Comparison of ENCODE assay signal across 8 cellular contexts in genomic region chr17:29116652-29117439, GRCh38.
DNase-seq lines count a peak whose midpoint lies in the region; ATAC-seq, FAIRE-seq and TF ChIP-seq lines count a peak whose summit lies in the region.

No MANE protein-coding gene starts in this region.

- peaks cover 52% of the 10 kb centered on the region for H3K36me3 Mint-ChIP-seq in stimulated activated memory B cell treated with anti-CD40 and anti-IgM and Interleukin-4, amounts not matched to agents 10 μg/mL and 1 μg/mL and 100 μg/mL, for 72 hours

- H3K79me2 ChIP-seq in GM23248 (ENCODE audit: insufficient read depth) = no peaks in the 10 kb centered on the region
- no peaks in the 10 kb centered on the region for H3K79me2 ChIP-seq in H1 (ENCODE audit: control insufficient read depth in 1 of 2, insufficient read depth in 2 of 2, low read length in 2 of 2)

- H3K23me2 ChIP-seq in H1 (ENCODE audit: low read depth, low read length) = no peaks in the 10 kb centered on the region

- no peaks in the 10 kb centered on the region for H3F3A ChIP-seq in GM23248 (ENCODE audit: insufficient read depth)

- H3K4me1 ChIP-seq in GM23248 (ENCODE audit: insufficient read depth) (no peaks in the 10 kb centered on the region), H1 (replicated peaks in 1 of 4; ENCODE audit: control insufficient read depth in 3 of 4, insufficient read depth in 4 of 4, low read length in 3 of 4) (peaks cover 0 to 11% (median 8%) of the 10 kb centered on the region in 4 experiments; a peak in 6 of 7 replicates)

- H3K9ac ChIP-seq in GM23248 (no peak overlapping the region), H1 (replicated peaks in 1 of 4; ENCODE audit: extremely low read depth in 1 of 4, low read depth in 3 of 4, low read length in 3 of 4) (no peak overlapping the region)

- no peak overlapping the region for H3K27ac Mint-ChIP-seq in stimulated activated memory B cell treated with anti-CD40 and anti-IgM and Interleukin-4, amounts not matched to agents 10 μg/mL and 1 μg/mL and 100 μg/mL, for 72 hours

- H3K9me2 ChIP-seq in GM23248 (ENCODE audit: insufficient read depth) = no peaks in the 10 kb centered on the region

- DNase-seq in AG10803 (ENCODE audit: low read depth) = peak; percentile 53
- peak; percentile 71 for DNase-seq in GM23248
- DNase-seq in NOMO-1 (lab: John Stamatoyannopoulos, UW; ENCODE audit: unreplicated experiment in 2 of 2) = peak; percentile 11 to 41
- DNase-seq in activated CD8-positive, alpha-beta memory T cell treated with anti-CD3 and anti-CD28 coated beads for 48 hours (ENCODE audit: low read depth in 2 of 3, low spot score in 2 of 3) = peak; percentile 36 to 80 (median 59)
- DNase-seq in H1 (ENCODE audit: low read depth in 1 of 2, low spot score in 2 of 2) = peak; percentile 57 to 97
- DNase-seq in mesenteric fat pad (ENCODE audit: low spot score) = peak; percentile 92
- DNase-seq in stimulated activated CD8-positive, alpha-beta memory T cell treated with anti-CD3 and anti-CD28 coated beads, Interleukin-4, amount 100 ng/mL, for 24 hours (ENCODE audit: low read depth) = peak; percentile 70

- H3K18ac ChIP-seq in H1 (ENCODE audit: extremely low read depth, low read length) = no peak overlapping the region

- 51 to 56% methylated on average over 23 to 25 of the region's 25 CpGs for WGBS in GM23248 (ENCODE audit: low coverage in 1 of 2, low lambda C conversion rate in 2 of 2, missing lambda C conversion rate in 2 of 2), 2 experiments
- WGBS in H1 (ENCODE audit: extremely low coverage in 1 of 2, insufficient coverage in 1 of 2, insufficient read length in 1 of 2, insufficient replicate concordance in 2 of 2, low coverage in 1 of 2, low lambda C conversion rate in 2 of 2, missing lambda C conversion rate in 1 of 2), 2 experiments = 53% methylated on average over 20 of the region's 25 CpGs; no CpG with 5 or more reads in 1 of the 2 experiments

- no peaks in the 10 kb centered on the region for H3K27me3 ChIP-seq in GM23248 (replicated peaks; ENCODE audit: insufficient read depth)
- H3K27me3 ChIP-seq in H1 (replicated peaks in 1 of 4; ENCODE audit: control insufficient read depth in 3 of 4, extremely low read depth in 1 of 4, insufficient read depth in 3 of 4, low read length in 3 of 4) = no peaks in the 10 kb centered on the region

- H2AK5ac ChIP-seq in H1 (ENCODE audit: low read depth, low read length) = no peak overlapping the region

- no peak overlapping the region for H3K4ac ChIP-seq in H1 (replicated peaks; ENCODE audit: insufficient read length, low read depth, low read length)

- H3K79me1 ChIP-seq in H1 (ENCODE audit: low read depth, low read length) = no peaks in the 10 kb centered on the region

- no peaks in the 10 kb centered on the region for H3K36me3 ChIP-seq in GM23248 (ENCODE audit: low read depth)
- peaks cover 0 to 3% (median 0%) of the 10 kb centered on the region in 4 experiments; a peak in 3 of 8 replicates for H3K36me3 ChIP-seq in H1 (ENCODE audit: control insufficient read depth in 2 of 4, insufficient read depth in 4 of 4, low read length in 3 of 4)

- no peak overlapping the region for H2BK120ac ChIP-seq in H1 (replicated peaks; ENCODE audit: low read depth, low read length)

- CTCF ChIA-PET in H1 (lab: Charles Lee; ENCODE audit: partially characterized antibody) = interaction anchor here (0.5 to 19.8 kb wide), 47 partner anchors 8 to 467 kb away, joined by 3 to 548 read pairs (median 6); partner anchors contain the start of genes NEK8, PHF12, PIPOX and SEZ6

- H4K91ac ChIP-seq in H1 (replicated peaks; ENCODE audit: insufficient read length, low read length) = peak overlapping the region; percentile 25

- H3K4me3 ChIP-seq in AG10803 (ENCODE audit: low read length) (no peak overlapping the region), GM23248 (no peak overlapping the region), H1 (ENCODE audit: extremely low read depth in 1 of 4, insufficient read depth in 2 of 4, low read depth in 3 of 4, low read length in 4 of 4) (no peak overlapping the region)

- H2BK12ac ChIP-seq in H1 (ENCODE audit: low read depth, low read length) = no peak overlapping the region

- no peak for TF ChIP-seq POLR2A in H1 (IDR thresholded peaks at IDR 0.05; ENCODE audit: control extremely low read depth in 1 of 2, low read depth in 2 of 2, low read length in 2 of 2)

- peaks cover 11% of the 10 kb centered on the region for H3K4me1 Mint-ChIP-seq in stimulated activated memory B cell treated with anti-CD40 and anti-IgM and Interleukin-4, amounts not matched to agents 10 μg/mL and 1 μg/mL and 100 μg/mL, for 72 hours

- no peak overlapping the region for H3K56ac ChIP-seq in H1 (replicated peaks; ENCODE audit: insufficient read length, low read depth, low read length)

- H3K9me3 Mint-ChIP-seq in stimulated activated memory B cell treated with anti-CD40 and anti-IgM and Interleukin-4, amounts not matched to agents 10 μg/mL and 1 μg/mL and 100 μg/mL, for 72 hours = no peaks in the 10 kb centered on the region

- H3K4me2 ChIP-seq in GM23248 (ENCODE audit: unreplicated experiment) = no peak overlapping the region
- H3K4me2 ChIP-seq in H1 (ENCODE audit: insufficient read depth in 1 of 2, low read depth in 2 of 2, low read length in 2 of 2) = no peak overlapping the region

- H2BK15ac ChIP-seq in H1 (ENCODE audit: low read length) = no peak overlapping the region

- TF ChIP-seq CTCF in AG10803 (conservative IDR thresholded peaks at IDR 0.05; ENCODE audit: low read length) (peak; percentile 84), H1 (IDR thresholded peaks at IDR 0.05; ENCODE audit: control extremely low read depth in 1 of 3, insufficient read depth in 1 of 3, low read depth in 1 of 3, low read length in 3 of 3) (peak; percentile 97 to 99 (median 99))

- H4K20me1 ChIP-seq in GM23248 (ENCODE audit: insufficient read depth) = no peaks in the 10 kb centered on the region
- H4K20me1 ChIP-seq in H1 (replicated peaks in 1 of 2; ENCODE audit: control insufficient read depth in 1 of 2, insufficient read depth in 2 of 2, low read length in 2 of 2) = no peaks in the 10 kb centered on the region

- no peak overlapping the region for H4K8ac ChIP-seq in H1 (ENCODE audit: extremely low read depth, insufficient read depth, low read length)

- no peak overlapping the region; the same call in none of the 2 replicates for H2BK5ac ChIP-seq in H1 (ENCODE audit: low read depth, low read length)

- no peaks in the 10 kb centered on the region for H3K27me3 Mint-ChIP-seq in stimulated activated memory B cell treated with anti-CD40 and anti-IgM and Interleukin-4, amounts not matched to agents 10 μg/mL and 1 μg/mL and 100 μg/mL, for 72 hours

- peak; percentile 92 to 94 for TF ChIP-seq RAD21 in H1 (IDR thresholded peaks at IDR 0.05 in 1 of 2, conservative IDR thresholded peaks at IDR 0.05 in 1 of 2; ENCODE audit: low read depth in 2 of 2, low read length in 2 of 2)

- no peak for TF ChIP-seq EP300 in H1 (IDR thresholded peaks at IDR 0.05; ENCODE audit: borderline replicate concordance in 1 of 2, low read depth in 2 of 2, low read length in 2 of 2)

- no peaks in the 10 kb centered on the region for H3K9me3 ChIP-seq in GM23248 (ENCODE audit: low read depth)
- no peaks in the 10 kb centered on the region for H3K9me3 ChIP-seq in H1 (ENCODE audit: insufficient read depth in 2 of 2, low read depth in 1 of 2, low read length in 1 of 2)

- H2AFZ ChIP-seq in GM23248 (no peak overlapping the region), H1 (ENCODE audit: low read length) (no peak overlapping the region)

- H3K14ac ChIP-seq in H1 (ENCODE audit: insufficient read length) = no peak overlapping the region

- H3K27ac ChIP-seq in GM23248 = no peak overlapping the region
- H3K27ac ChIP-seq in H1 (ENCODE audit: low read depth, low read length) = no peak overlapping the region

- FAIRE-seq in H1 (lab: Jason Lieb, UNC) = peak; percentile 13

- no peak overlapping the region for H3K23ac ChIP-seq in H1 (ENCODE audit: insufficient read length)

- POLR2A ChIA-PET in H1 (lab: Charles Lee; ENCODE audit: partially characterized antibody) = interaction anchor here (0.7 to 1.9 kb wide), 10 partner anchors 16 to 400 kb away, joined by 3 to 6 read pairs (median 3); partner anchors contain the start of gene PHF12

- 0 out of 2 replicates have a peak overlapping the region, but pooled peaks have one; percentile 80 for H2BK20ac ChIP-seq in H1 (ENCODE audit: low read length)

- H4K5ac ChIP-seq in H1 (ENCODE audit: insufficient read length, low read depth, low read length) = no peak overlapping the region

- H3K4me3 Mint-ChIP-seq in stimulated activated memory B cell treated with anti-CD40 and anti-IgM and Interleukin-4, amounts not matched to agents 10 μg/mL and 1 μg/mL and 100 μg/mL, for 72 hours = no peak overlapping the region

- no peak for ATAC-seq in stimulated activated memory B cell treated with anti-CD40 and anti-IgM and Interleukin-4, amounts not matched to agents 10 μg/mL and 1 μg/mL and 100 μg/mL, for 72 hours

- in situ Hi-C loops in GM23248 (cut with MboI) = no loop called here

TF ChIP-seq in H1, 55 proteins besides CTCF, POLR2A, EP300 and RAD21:
- TF ChIP-seq TCF12 (IDR thresholded peaks at IDR 0.05; ENCODE audit: low read depth, low read length) (no peak), SAP30 (IDR thresholded peaks at IDR 0.05; ENCODE audit: insufficient read depth, insufficient replicate concordance, low read length) (no peak), TBP (IDR thresholded peaks at IDR 0.05; ENCODE audit: low read depth, low read length) (0 out of 2 replicates have a peak, but pooled peaks have one; percentile 16), JUND (IDR thresholded peaks at IDR 0.05; ENCODE audit: low read length) (no peak), CHD1 (IDR thresholded peaks at IDR 0.05; ENCODE audit: low read depth, low read length) (no peak), GABPA (IDR thresholded peaks at IDR 0.05; ENCODE audit: borderline replicate concordance, insufficient read depth, low read length) (0 out of 2 replicates have a peak, but pooled peaks have one; percentile 29), CEBPB (IDR thresholded peaks at IDR 0.05; ENCODE audit: low read depth, low read length) (no peak), SIN3A (conservative IDR thresholded peaks at IDR 0.05 in 1 of 2, IDR thresholded peaks at IDR 0.05 in 1 of 2; ENCODE audit: low read depth in 1 of 2, low read length in 2 of 2) (peak in 1 of 2 experiments; percentile 57; a peak in 1 of 4 replicates), TAF7 (optimal IDR thresholded peaks at IDR 0.05; ENCODE audit: borderline replicate concordance, low read depth, low read length) (peak; percentile 18), SP1 (IDR thresholded peaks at IDR 0.05; ENCODE audit: low read depth, low read length) (no peak)

Comparison
In these comparisons a context has a peak if more than half of its experiments do, and no peak if none do; other contexts are left out.
1. DNase-seq: peak in every context shown above with its lines; median percentile 92 in mesenteric fat pad; 77 in H1; 71 in GM23248; 70 in stimulated activated CD8-positive, alpha-beta memory T cell treated with anti-CD3 and anti-CD28 coated beads, Interleukin-4, amount 100 ng/mL, for 24 hours; 59 in activated CD8-positive, alpha-beta memory T cell treated with anti-CD3 and anti-CD28 coated beads for 48 hours; 53 in AG10803; 26 in NOMO-1.